ENCODE assay signal across 11 cellular contexts in the genomic region with DNA sequence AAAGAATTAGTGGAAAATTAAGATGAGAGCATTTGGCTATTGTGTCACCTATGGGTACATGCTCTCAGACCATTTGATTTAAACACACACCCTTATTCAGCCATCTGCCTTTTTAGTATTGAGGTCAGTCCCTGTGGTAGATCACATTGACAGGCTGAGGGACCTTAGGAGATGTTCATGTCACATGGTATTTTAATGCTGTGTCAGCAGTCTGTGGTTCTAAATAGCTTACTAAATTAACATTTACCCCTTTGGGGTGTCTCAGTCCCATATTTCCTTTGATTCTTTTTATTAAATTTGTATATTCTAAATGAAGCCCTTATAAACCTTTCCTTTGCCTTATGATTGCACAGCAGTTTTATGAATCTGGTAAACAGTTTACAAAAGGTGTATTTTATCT. TPM values are rescaled to one million over a fixed set of nuclear protein-coding genes. Genes with fewer than 3 reads are reported as not detected.
A peak's percentile ranks its signal among the peaks of the same experiment; 100 is the strongest.
DNase-seq lines count a peak whose midpoint lies in the region; ATAC-seq and TF ChIP-seq lines count a peak whose summit lies in the region.
"Had no signal": no experiment of that assay in that cellular context is flagged by ENCODE, and none has a peak within 500 bp of the region (broad histone marks: within the 10 kb centered on the region; RNA-seq: fewer than 3 reads in every experiment).

No MANE protein-coding gene starts in this region.

- H3K4me3 ChIP-seq in ascending aorta, result peak overlapping the region; percentile 88 to 91
- H3K4me3 ChIP-seq in urinary bladder (ENCODE audit: low read depth, low read length), result peak overlapping the region; percentile 80

- H3K4me3 Mint-ChIP-seq in stimulated activated naive CD8-positive, alpha-beta T cell treated with anti-CD3 and anti-CD28 coated beads, Interleukin-15, Interleukin-2, amounts not matched to agents 100 ng/mL and 50 ng/mL, for 24 hours, result peak overlapping the region; percentile 97
- H3K4me3 Mint-ChIP-seq in mesothelial cell of epicardium, result peak overlapping the region; percentile 99

- H3K4me1 Mint-ChIP-seq in stimulated activated naive CD8-positive, alpha-beta T cell treated with anti-CD3 and anti-CD28 coated beads, Interleukin-15, Interleukin-2, amounts not matched to agents 100 ng/mL and 50 ng/mL, for 24 hours (ENCODE audit: low read depth), result peaks cover 41% of the 10 kb centered on the region
- peaks cover 15% of the 10 kb centered on the region for H3K4me1 Mint-ChIP-seq in mesothelial cell of epicardium

- peaks cover 2 to 25% of the 10 kb centered on the region in 2 donors for H3K4me1 ChIP-seq in ascending aorta
- no peaks in the 10 kb centered on the region for H3K4me1 ChIP-seq in urinary bladder (ENCODE audit: insufficient read depth)

- no peaks in the 10 kb centered on the region for H3K27me3 Mint-ChIP-seq in stimulated activated naive CD8-positive, alpha-beta T cell treated with anti-CD3 and anti-CD28 coated beads, Interleukin-15, Interleukin-2, amounts not matched to agents 100 ng/mL and 50 ng/mL, for 24 hours
- no peaks in the 10 kb centered on the region for H3K27me3 Mint-ChIP-seq in mesothelial cell of epicardium (ENCODE audit: low read depth)

- H3K27me3 ChIP-seq in ascending aorta, result no peaks in the 10 kb centered on the region

- ATAC-seq in stimulated activated naive CD8-positive, alpha-beta T cell treated with anti-CD3 and anti-CD28 coated beads, Interleukin-15, Interleukin-2, amounts not matched to agents 100 U/mL and 50 U/mL, for 24 hours, result no peak
- ATAC-seq in GM19328 (IDR thresholded peaks at IDR 0.05; ENCODE audit: unreplicated experiment) (no peak), GM18861 (IDR thresholded peaks at IDR 0.05; ENCODE audit: unreplicated experiment) (no peak), GM21390 (IDR thresholded peaks at IDR 0.05; ENCODE audit: unreplicated experiment) (no peak)

- H3K27ac ChIP-seq in ascending aorta (no peak overlapping the region), urinary bladder (ENCODE audit: low read depth) (no peak overlapping the region)

- H3K36me3 Mint-ChIP-seq in stimulated activated naive CD8-positive, alpha-beta T cell treated with anti-CD3 and anti-CD28 coated beads, Interleukin-15, Interleukin-2, amounts not matched to agents 100 ng/mL and 50 ng/mL, for 24 hours (ENCODE audit: low read depth), result peaks cover 47% of the 10 kb centered on the region
- peaks cover 31% of the 10 kb centered on the region for H3K36me3 Mint-ChIP-seq in mesothelial cell of epicardium

- intact Hi-C loops in ascending aorta (cut with DNase I), result no loop called here

- no peaks in the 10 kb centered on the region for H3K9me3 Mint-ChIP-seq in stimulated activated naive CD8-positive, alpha-beta T cell treated with anti-CD3 and anti-CD28 coated beads, Interleukin-15, Interleukin-2, amounts not matched to agents 100 ng/mL and 50 ng/mL, for 24 hours
- H3K9me3 Mint-ChIP-seq in mesothelial cell of epicardium, result no peaks in the 10 kb centered on the region

- peak overlapping the region; percentile 97 for H3K27ac Mint-ChIP-seq in stimulated activated naive CD8-positive, alpha-beta T cell treated with anti-CD3 and anti-CD28 coated beads, Interleukin-15, Interleukin-2, amounts not matched to agents 100 ng/mL and 50 ng/mL, for 24 hours
- peak overlapping the region; percentile 98 for H3K27ac Mint-ChIP-seq in mesothelial cell of epicardium

- H3K9me3 ChIP-seq in ascending aorta, result no peaks in the 10 kb centered on the region

- TF ChIP-seq CTCF in ascending aorta (IDR thresholded peaks at IDR 0.05) (no peak), mesothelial cell of epicardium (IDR thresholded peaks at IDR 0.05; ENCODE audit: unreplicated experiment) (no peak)

- no peak for DNase-seq in stimulated activated naive CD8-positive, alpha-beta T cell treated with anti-CD3 and anti-CD28 coated beads, Interleukin-15, Interleukin-2, amounts not matched to agents 100 U/mL and 50 U/mL, for 24 hours
- no peak for DNase-seq in ascending aorta (ENCODE audit: low spot score in 2 of 2)
- DNase-seq in mesothelial cell of epicardium (ENCODE audit: low spot score in 2 of 2, unreplicated experiment in 2 of 2), result no peak
- DNase-seq: caudate nucleus; NCI-H526 treated with DMSO at 0.1 percent for 48 hours; stimulated activated naive CD4-positive, alpha-beta T cell had no signal

- peaks cover 50 to 55% of the 10 kb centered on the region in 2 donors for H3K36me3 ChIP-seq in ascending aorta
- peaks cover 11% of the 10 kb centered on the region for H3K36me3 ChIP-seq in urinary bladder (ENCODE audit: insufficient read depth)

RNA-seq across cellular contexts. Expression of a gene that starts 2.3 kb away (rescaled TPM):
- 105 TPM for total RNA-seq in ascending aorta
- 301 to 332 TPM (median 322 TPM) in 3 replicates for total RNA-seq in mesothelial cell of epicardium
- 325 TPM for total RNA-seq in urinary bladder
- 88.7 TPM for polyA plus RNA-seq in urinary bladder
